ENCODE assay signal across 17 cellular contexts in genomic region chr9:118644066-118644465, GRCh38.
DNase-seq lines count a peak whose midpoint lies in the region; ATAC-seq and TF ChIP-seq lines count a peak whose summit lies in the region.
"Had no signal": no experiment of that assay in that cellular context is flagged by ENCODE, and none has a peak within 500 bp of the region (broad histone marks: within the 10 kb centered on the region; RNA-seq: fewer than 3 reads in every experiment).

No MANE protein-coding gene starts in this region.

- H3K4me3 Mint-ChIP-seq in T-helper 2 cell treated with Interferon-gamma antibody and Interleukin-4, amounts not matched to agents 5 μg/mL and 100 μg/mL, for 36 hours = no peak overlapping the region

- H3K9me3 ChIP-seq in RWPE2 (ENCODE audit: severe bottlenecking) = no peaks in the 10 kb centered on the region

- H3K36me3 ChIP-seq in RWPE2 (ENCODE audit: low read depth) = no peaks in the 10 kb centered on the region

- peak overlapping the region; percentile 60 for H3K27ac ChIP-seq in RWPE2 (ENCODE audit: poor library complexity, severe bottlenecking)
- H3K27ac ChIP-seq: C4-2B, HL-60 had no signal

- no peak for TF ChIP-seq CTCF in RWPE2 (IDR thresholded peaks at IDR 0.05; ENCODE audit: poor library complexity, severe bottlenecking)

- peaks cover 17% of the 10 kb centered on the region for H3K4me1 ChIP-seq in RWPE2 (ENCODE audit: insufficient read depth, poor library complexity, severe bottlenecking)

- H3K4me1 Mint-ChIP-seq in T-helper 2 cell treated with Interferon-gamma antibody and Interleukin-4, amounts not matched to agents 5 μg/mL and 100 μg/mL, for 36 hours (ENCODE audit: low read depth) = no peaks in the 10 kb centered on the region

- DNase-seq in ELR (ENCODE audit: low read depth) (peak; percentile 15), RWPE2 (ENCODE audit: low spot score) (no peak), iPS-NIHi7 (ENCODE audit: extremely low spot score) (peak; percentile 11), renal cortical epithelial cell (ENCODE audit: low read depth) (peak; percentile 81), NCI-H345 (lab: John Stamatoyannopoulos, UW) (no peak)
- DNase-seq in activated T-cell treated with anti-CD3 and anti-CD28 coated beads, Interleukin-2, amount 50 U/mL, for 1 hour = no peak
- no peak for DNase-seq in T-helper 2 cell treated with Interferon-gamma antibody and Interleukin-4, amounts not matched to agents 5 μg/mL and 100 μg/mL, for 36 hours (ENCODE audit: low spot score)
- DNase-seq: DMS 273 treated with DMSO at 0.1 percent for 48 hours, NCI-H1436, NCI-H2029, NCI-H2171, NCI-H524, Right ventricle myocardium superior had no signal

- H3K9me3 Mint-ChIP-seq in T-helper 2 cell treated with Interferon-gamma antibody and Interleukin-4, amounts not matched to agents 5 μg/mL and 100 μg/mL, for 36 hours = peaks cover 31% of the 10 kb centered on the region

- H3K4me3 ChIP-seq in RWPE2 (ENCODE audit: severe bottlenecking) = no peak overlapping the region

- no peak overlapping the region for H3K27ac Mint-ChIP-seq in T-helper 2 cell treated with Interferon-gamma antibody and Interleukin-4, amounts not matched to agents 5 μg/mL and 100 μg/mL, for 36 hours

- no peaks in the 10 kb centered on the region for H3K27me3 ChIP-seq in RWPE2 (ENCODE audit: insufficient read depth, poor library complexity, severe bottlenecking)

- H3K27me3 Mint-ChIP-seq in T-helper 2 cell treated with Interferon-gamma antibody and Interleukin-4, amounts not matched to agents 5 μg/mL and 100 μg/mL, for 36 hours (ENCODE audit: low read depth) = no peaks in the 10 kb centered on the region

- ATAC-seq in RWPE2 (ENCODE audit: low read depth) (no peak), HG02610 (IDR thresholded peaks at IDR 0.05; ENCODE audit: unreplicated experiment) (no peak)
- ATAC-seq: SK-N-SH treated with all-trans-retinoic acid at 6 μM for 48 hours had no signal

- H3K36me3 Mint-ChIP-seq in T-helper 2 cell treated with Interferon-gamma antibody and Interleukin-4, amounts not matched to agents 5 μg/mL and 100 μg/mL, for 36 hours (ENCODE audit: low read depth) = no peaks in the 10 kb centered on the region

Comparison
In these comparisons a context has a peak if more than half of its experiments do, and no peak if none do; other contexts are left out.
1. DNase-seq: peak in ELR (single experiment), iPS-NIHi7 (single experiment) and renal cortical epithelial cell (single experiment); none in RWPE2 (single experiment), NCI-H345 (single experiment), activated T-cell treated with anti-CD3 and anti-CD28 coated beads, Interleukin-2, amount 50 U/mL, for 1 hour (single experiment) and T-helper 2 cell treated with Interferon-gamma antibody and Interleukin-4, amounts not matched to agents 5 μg/mL and 100 μg/mL, for 36 hours (single experiment).